3 cellular contexts compared by ENCODE assay signal in the genomic region with DNA sequence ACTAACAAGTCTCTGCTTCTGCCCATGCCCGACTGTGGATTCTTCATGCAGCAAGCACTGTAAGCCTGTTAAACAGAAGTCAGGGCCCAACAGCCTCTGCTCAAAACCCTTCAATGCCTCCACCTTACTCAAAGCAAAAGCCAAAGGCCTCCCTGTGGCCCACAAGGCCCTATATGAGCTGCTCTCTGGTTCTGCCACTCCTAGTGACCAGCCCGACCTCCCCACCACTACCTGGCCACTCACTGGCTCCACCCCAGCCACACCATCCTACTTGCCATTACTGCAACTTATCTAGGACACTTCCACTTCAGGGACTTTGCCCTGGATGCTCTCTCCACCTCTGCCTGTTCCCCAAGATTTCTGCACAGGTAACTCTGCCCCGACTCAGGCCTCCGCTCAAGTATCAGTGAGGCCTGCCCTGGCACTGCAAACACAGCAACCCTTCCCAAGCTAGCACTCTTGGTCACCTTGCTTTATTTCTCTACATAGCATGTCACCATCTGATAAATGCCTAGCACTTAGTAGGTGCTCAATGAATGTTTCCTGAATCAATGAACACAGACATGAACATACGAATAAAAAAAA.
TF ChIP-seq lines count a peak whose summit lies in the region.

No MANE protein-coding gene starts in this region.

TF ChIP-seq in SK-N-SH, 30 proteins besides CTCF, POLR2A, EP300 and RAD21:
- TF ChIP-seq ELF1 (IDR thresholded peaks at IDR 0.05): no peak

TF ChIP-seq in SK-N-SH treated with all-trans-retinoic acid at 6 μM for 48 hours, 23 proteins besides CTCF, POLR2A, EP300 and RAD21:
- TF ChIP-seq OSR1 (CRISPR knock-in tag; IDR thresholded peaks at IDR 0.05) (no peak), ISL1 (CRISPR knock-in tag; IDR thresholded peaks at IDR 0.05) (no peak)

TF ChIP-seq in GM12878, 131 proteins besides CTCF, POLR2A, EP300 and RAD21:
- no peak for TF ChIP-seq NR2C1 (IDR thresholded peaks at IDR 0.05)
- TF ChIP-seq YBX1 (IDR thresholded peaks at IDR 0.05): no peak
- TF ChIP-seq GATAD2B (conservative IDR thresholded peaks at IDR 0.05; ENCODE audit: low read depth): no peak
- TF ChIP-seq STAT3 (IDR thresholded peaks at IDR 0.05; ENCODE audit: low read depth, low read length): no peak
- no peak for TF ChIP-seq EGR1 (IDR thresholded peaks at IDR 0.05; ENCODE audit: borderline replicate concordance in 1 of 2, low read depth in 2 of 2, low read length in 2 of 2)
- TF ChIP-seq GABPA (IDR thresholded peaks at IDR 0.05; ENCODE audit: low read depth): no peak
- no peak for TF ChIP-seq PAX5 (IDR thresholded peaks at IDR 0.05; ENCODE audit: borderline replicate concordance, low read depth, low read length)
- no peak for TF ChIP-seq ASH2L (IDR thresholded peaks at IDR 0.05; ENCODE audit: borderline replicate concordance, low read depth)
